In genomic region chr1:1116701-1117468, GRCh38 we compare ENCODE assay signal across 8 cellular contexts. TPM values are rescaled to one million over a fixed set of nuclear protein-coding genes. Genes with fewer than 3 reads are reported as not detected.
DNase-seq lines count a peak whose midpoint lies in the region; TF ChIP-seq lines count a peak whose summit lies in the region.

No MANE protein-coding gene starts in this region.

- intact Hi-C loops in vagina (cut with DNase I): no loop called here

- peaks cover 11% of the 10 kb centered on the region for H3K36me3 ChIP-seq in SK-N-MC (ENCODE audit: insufficient read depth, low read length)
- peaks cover 0 to 2% of the 10 kb centered on the region in 2 donors for H3K36me3 ChIP-seq in mucosa of rectum (ENCODE audit: control insufficient read depth in 2 of 2, insufficient read depth in 2 of 2, low read length in 2 of 2)
- no peaks in the 10 kb centered on the region for H3K36me3 ChIP-seq in vagina

- H3K27me3 ChIP-seq in mucosa of rectum (ENCODE audit: control insufficient read depth in 2 of 2, insufficient read depth in 2 of 2, low read length in 2 of 2): peaks cover 0 to 7% of the 10 kb centered on the region in 2 donors
- H3K27me3 ChIP-seq in vagina: no peaks in the 10 kb centered on the region

- no peak for TF ChIP-seq POLR2A in vagina (IDR thresholded peaks at IDR 0.05)

- H3K9me3 ChIP-seq in SK-N-MC (ENCODE audit: low read depth, low read length): no peaks in the 10 kb centered on the region
- H3K9me3 ChIP-seq in mucosa of rectum (ENCODE audit: control insufficient read depth in 2 of 2, low read length in 2 of 2): no peaks in the 10 kb centered on the region
- no peaks in the 10 kb centered on the region for H3K9me3 ChIP-seq in vagina

- H3K27ac ChIP-seq in SK-N-MC (no peak overlapping the region), coronary artery (peak overlapping the region in 1 of 2 donors; percentile 14), mucosa of rectum (ENCODE audit: low read depth in 2 of 2, low read length in 2 of 2) (no peak overlapping the region), vagina (no peak overlapping the region)

- no peak for TF ChIP-seq CTCF in coronary artery (IDR thresholded peaks at IDR 0.05)
- no peak for TF ChIP-seq CTCF in vagina (IDR thresholded peaks at IDR 0.05)

- peaks cover 10% of the 10 kb centered on the region in 2 donors for H3K4me1 ChIP-seq in mucosa of rectum (ENCODE audit: control insufficient read depth in 2 of 2, insufficient read depth in 2 of 2, low read length in 2 of 2)
- H3K4me1 ChIP-seq in vagina: peaks cover 24% of the 10 kb centered on the region

- H3K4me3 ChIP-seq in SK-N-MC (peak overlapping the region; percentile 88), coronary artery (peak overlapping the region; percentile 88), mucosa of rectum (ENCODE audit: low read length in 2 of 2) (peak overlapping the region; percentile 61 to 72), vagina (peak overlapping the region; percentile 63 to 72)

- peak overlapping the region; percentile 15 for H3K9ac ChIP-seq in SK-N-MC (ENCODE audit: insufficient read length)
- peak overlapping the region in 1 of 2 donors; percentile 17 for H3K9ac ChIP-seq in mucosa of rectum (ENCODE audit: low read depth in 1 of 2, low read length in 2 of 2)

- DNase-seq in NCI-H1105 (lab: John Stamatoyannopoulos, UW): peak; percentile 22
- no peak for DNase-seq in NCI-H1105 treated with DMSO at 0.1 percent for 48 hours (lab: John Stamatoyannopoulos, UW)
- DNase-seq in SK-N-MC (ENCODE audit: low read depth, low spot score): no peak
- no peak for DNase-seq in coronary artery (ENCODE audit: low spot score)
- DNase-seq in vagina (ENCODE audit: extremely low spot score in 2 of 2): no peak
- DNase-seq in cerebellar nuclear complex (lab: John Stamatoyannopoulos, UW): no peak
- no peak for DNase-seq in NCI-H1436 (lab: John Stamatoyannopoulos, UW)

RNA-seq across cellular contexts. Expression of gene C1orf159, which starts 1.0 kb away (rescaled TPM):
- 11.8 TPM for total RNA-seq in vagina

RNA-seq across cellular contexts. Expression of gene RNF223, which starts 42.8 kb away (rescaled TPM):
- 4.9 TPM for total RNA-seq in vagina

RNA-seq across cellular contexts. Expression of gene TTLL10, which starts 56.8 kb away (rescaled TPM):
- not detected for total RNA-seq in vagina
